21 cellular contexts compared by ENCODE assay signal in genomic region chr16:57565461-57565860, GRCh38. TPM values are rescaled to one million over a fixed set of nuclear protein-coding genes. Genes with fewer than 3 reads are reported as not detected.
"Had no signal": no experiment of that assay in that cellular context is flagged by ENCODE, and none has a peak within 500 bp of the region (broad histone marks: within the 10 kb centered on the region; RNA-seq: fewer than 3 reads in every experiment).

No MANE protein-coding gene starts in this region.

- H3K4me1 Mint-ChIP-seq: activated naive CD4-positive, alpha-beta T cell treated with anti-CD3 and anti-CD28 coated beads, Interleukin-2, amount 50 U/mL, for 24 hours; brain; neural crest cell had no signal

- ATAC-seq: activated CD8-positive, alpha-beta T cell treated with anti-CD3 and anti-CD28 coated beads for 36 hours; gastrocnemius medialis; left cardiac atrium; stimulated activated naive CD8-positive, alpha-beta T cell treated with anti-CD3 and anti-CD28 coated beads, Interleukin-15, Interleukin-2, amounts not matched to agents 100 U/mL and 50 U/mL, for 24 hours; upper lobe of right lung had no signal

- FAIRE-seq: islet of Langerhans had no signal

- H3K4me3 ChIP-seq: esophagus muscularis mucosa, gastrocnemius medialis, prostate gland, right atrium auricular region, upper lobe of right lung had no signal

- H3K27me3 Mint-ChIP-seq: activated CD8-positive, alpha-beta T cell treated with anti-CD3 and anti-CD28 coated beads for 36 hours; activated naive CD4-positive, alpha-beta T cell treated with anti-CD3 and anti-CD28 coated beads, Interleukin-2, amount 50 U/mL, for 24 hours had no signal

- H3K4me1 ChIP-seq: esophagus muscularis mucosa, gastrocnemius medialis, prostate gland, right atrium auricular region, upper lobe of right lung had no signal

- H3K27me3 ChIP-seq: right atrium auricular region, upper lobe of right lung had no signal

- H3K27ac Mint-ChIP-seq: activated CD8-positive, alpha-beta T cell treated with anti-CD3 and anti-CD28 coated beads for 36 hours; activated naive CD4-positive, alpha-beta T cell treated with anti-CD3 and anti-CD28 coated beads, Interleukin-2, amount 50 U/mL, for 24 hours; brain had no signal

- H3K36me3 ChIP-seq: esophagus muscularis mucosa, gastrocnemius medialis, prostate gland, right atrium auricular region, upper lobe of right lung had no signal

- H3K36me3 Mint-ChIP-seq: brain had no signal

- H3K27ac ChIP-seq: esophagus muscularis mucosa, gastrocnemius medialis, prostate gland, right atrium auricular region, upper lobe of right lung had no signal

- H3K4me3 Mint-ChIP-seq: activated CD8-positive, alpha-beta T cell treated with anti-CD3 and anti-CD28 coated beads for 36 hours; activated naive CD4-positive, alpha-beta T cell treated with anti-CD3 and anti-CD28 coated beads, Interleukin-2, amount 50 U/mL, for 24 hours; brain; neural crest cell had no signal

- H3K9me3 ChIP-seq: gastrocnemius medialis, prostate gland had no signal

- DNase-seq: activated CD4-positive, alpha-beta T cell treated with anti-CD3 and anti-CD28 coated beads for 48 hours; activated CD8-positive, alpha-beta T cell treated with anti-CD3 and anti-CD28 coated beads for 36 hours; activated gamma-delta T cell treated with Interleukin-2 at 50 U/mL for 16 hours; anterior cingulate cortex; gastrocnemius medialis; head of caudate nucleus; hypothalamus; left cardiac atrium; stimulated activated CD4-positive, alpha-beta T cell treated with anti-CD3 and anti-CD28 coated beads, Interleukin-4, amount 100 ng/mL, for 24 hours; stimulated activated naive CD8-positive, alpha-beta T cell treated with anti-CD3 and anti-CD28 coated beads, Interleukin-15, Interleukin-2, amounts not matched to agents 100 U/mL and 50 U/mL, for 24 hours; T-helper 2 cell; upper lobe of right lung had no signal

RNA-seq across cellular contexts. Expression of gene ADGRG5, which starts 23.0 kb away (rescaled TPM):
- total RNA-seq: dermis microvascular lymphatic vessel endothelial cell, gastrocnemius medialis, osteoblast had no signal
